ENCODE assay signal across 9 cellular contexts in genomic region chr22:17213976-17214375, GRCh38. TPM values are rescaled to one million over a fixed set of nuclear protein-coding genes. Genes with fewer than 3 reads are reported as not detected.
DNase-seq lines count a peak whose midpoint lies in the region; ATAC-seq and TF ChIP-seq lines count a peak whose summit lies in the region.
"Had no signal": no experiment of that assay in that cellular context is flagged by ENCODE, and none has a peak within 500 bp of the region (broad histone marks: within the 10 kb centered on the region; RNA-seq: fewer than 3 reads in every experiment).

No MANE protein-coding gene starts in this region.

- peaks cover 10% of the 10 kb centered on the region for H3K36me3 Mint-ChIP-seq in activated CD4-positive, alpha-beta T cell treated with anti-CD3 and anti-CD28 coated beads, Interleukin-2, amount 10 ng/mL, durations not matched to agents 24 days and 14 days (ENCODE audit: low read depth)
- no peaks in the 10 kb centered on the region for H3K36me3 Mint-ChIP-seq in progenitor cell of endocrine pancreas (ENCODE audit: insufficient read depth)

- H3K27me3 ChIP-seq in BE2C = no peaks in the 10 kb centered on the region

- H3K9me3 Mint-ChIP-seq in activated CD4-positive, alpha-beta T cell treated with anti-CD3 and anti-CD28 coated beads, Interleukin-2, amount 10 ng/mL, durations not matched to agents 24 days and 14 days = no peaks in the 10 kb centered on the region
- no peaks in the 10 kb centered on the region for H3K9me3 Mint-ChIP-seq in progenitor cell of endocrine pancreas (ENCODE audit: low read depth)
- H3K9me3 Mint-ChIP-seq: central memory CD8-positive, alpha-beta T cell had no signal

- peaks cover 27% of the 10 kb centered on the region for H3K4me1 Mint-ChIP-seq in activated CD4-positive, alpha-beta T cell treated with anti-CD3 and anti-CD28 coated beads, Interleukin-2, amount 10 ng/mL, durations not matched to agents 24 days and 14 days
- no peaks in the 10 kb centered on the region for H3K4me1 Mint-ChIP-seq in progenitor cell of endocrine pancreas (ENCODE audit: low read depth)

- TF ChIP-seq POLR2A in erythroblast (IDR thresholded peaks at IDR 0.05; ENCODE audit: low read length) = no peak

- no peak for ATAC-seq in GM19455 (IDR thresholded peaks at IDR 0.05; ENCODE audit: unreplicated experiment)

- TF ChIP-seq CTCF in BE2C (IDR thresholded peaks at IDR 0.05; ENCODE audit: low read depth, low read length) = peak; percentile 35; the same call in 1 of the 2 replicates
- peak; percentile 45 for TF ChIP-seq CTCF in progenitor cell of endocrine pancreas (IDR thresholded peaks at IDR 0.05; ENCODE audit: unreplicated experiment)

- H3K27ac Mint-ChIP-seq in activated CD4-positive, alpha-beta T cell treated with anti-CD3 and anti-CD28 coated beads, Interleukin-2, amount 10 ng/mL, durations not matched to agents 24 days and 14 days = no peak overlapping the region
- H3K27ac Mint-ChIP-seq in progenitor cell of endocrine pancreas = no peak overlapping the region

- intact Hi-C loops in activated CD4-positive, alpha-beta T cell treated with anti-CD3 and anti-CD28 coated beads, Interleukin-2, amount 10 ng/mL, durations not matched to agents 24 days and 14 days (cut with micrococcal nuclease) = loop anchor here (2.0 kb wide), 1 partner anchor 91 kb away; no protein-coding TSS in a partner anchor

- H3K9me3 ChIP-seq in BE2C = no peaks in the 10 kb centered on the region

- H3K36me3 ChIP-seq in BE2C = no peaks in the 10 kb centered on the region

- DNase-seq in BE2C (peak; percentile 35), HuH-7.5 (ENCODE audit: low spot score) (peak; percentile 55), erythroblast (lab: John Stamatoyannopoulos, UW) (peak; percentile 20 to 48), progenitor cell of endocrine pancreas (ENCODE audit: low spot score, unreplicated experiment) (no peak), occipital lobe (lab: John Stamatoyannopoulos, UW) (no peak), SKM-1 (lab: John Stamatoyannopoulos, UW; ENCODE audit: unreplicated experiment) (no peak)
- peak; percentile 84 for DNase-seq in activated CD4-positive, alpha-beta T cell treated with anti-CD3 and anti-CD28 coated beads, Interleukin-2, amount 10 ng/mL, durations not matched to agents 24 days and 14 days

- no peaks in the 10 kb centered on the region for H3K27me3 Mint-ChIP-seq in activated CD4-positive, alpha-beta T cell treated with anti-CD3 and anti-CD28 coated beads, Interleukin-2, amount 10 ng/mL, durations not matched to agents 24 days and 14 days
- no peaks in the 10 kb centered on the region for H3K27me3 Mint-ChIP-seq in progenitor cell of endocrine pancreas
- H3K27me3 Mint-ChIP-seq: central memory CD8-positive, alpha-beta T cell had no signal

- no peak overlapping the region for H3K4me3 Mint-ChIP-seq in activated CD4-positive, alpha-beta T cell treated with anti-CD3 and anti-CD28 coated beads, Interleukin-2, amount 10 ng/mL, durations not matched to agents 24 days and 14 days
- H3K4me3 Mint-ChIP-seq in progenitor cell of endocrine pancreas (ENCODE audit: low read depth) = no peak overlapping the region
- H3K4me3 Mint-ChIP-seq: central memory CD8-positive, alpha-beta T cell had no signal

- no peaks in the 10 kb centered on the region for H3K4me1 ChIP-seq in BE2C

- no peak overlapping the region for H3K4me3 ChIP-seq in BE2C (ENCODE audit: low read depth, low read length)

RNA-seq across cellular contexts. Expression of gene ADA2, which starts 5.3 kb away (rescaled TPM):
- polyA plus RNA-seq in BE2C (2012; ENCODE audit: insufficient read depth, insufficient read length, low read depth) = 1.2 TPM
- 2.8 and 3.4 TPM in 2 replicates for total RNA-seq in activated CD4-positive, alpha-beta T cell treated with anti-CD3 and anti-CD28 coated beads, Interleukin-2, amount 10 ng/mL, durations not matched to agents 24 days and 14 days
- total RNA-seq in progenitor cell of endocrine pancreas (88.9 and 89.2 TPM in 2 replicates), occipital lobe (3.4 TPM)

RNA-seq across cellular contexts. Expression of gene HDHD5, which starts 54.9 kb away (rescaled TPM):
- polyA plus RNA-seq in BE2C (2012; ENCODE audit: insufficient read depth, insufficient read length, low read depth) = 188 TPM
- 47.4 and 49.5 TPM in 2 replicates for total RNA-seq in activated CD4-positive, alpha-beta T cell treated with anti-CD3 and anti-CD28 coated beads, Interleukin-2, amount 10 ng/mL, durations not matched to agents 24 days and 14 days
- total RNA-seq in progenitor cell of endocrine pancreas = 39.7 and 40.4 TPM in 2 replicates
- total RNA-seq in occipital lobe = 41.3 TPM

Comparison
In these comparisons a context has a peak if more than half of its experiments do, and no peak if none do; other contexts are left out.
1. DNase-seq: peak in BE2C (single experiment), HuH-7.5 (single experiment), activated CD4-positive, alpha-beta T cell treated with anti-CD3 and anti-CD28 coated beads, Interleukin-2, amount 10 ng/mL, durations not matched to agents 24 days and 14 days (single experiment) and erythroblast (2 of 2); none in progenitor cell of endocrine pancreas (single experiment), occipital lobe (single experiment) and SKM-1 (single experiment).
2. RNA of gene ADA2, which starts 5.3 kb away (total RNA-seq): 88.9 to 89.2 TPM in progenitor cell of endocrine pancreas; 3.4 TPM in occipital lobe (single experiment) and 2.8 to 3.4 TPM in activated CD4-positive, alpha-beta T cell treated with anti-CD3 and anti-CD28 coated beads, Interleukin-2, amount 10 ng/mL, durations not matched to agents 24 days and 14 days; every median in the first group is over 10 times any median in the second.